In genomic region chr2:170744248-170745002, GRCh38 we compare ENCODE assay signal across 1 cellular context.
TF ChIP-seq lines count a peak whose summit lies in the region.

No MANE protein-coding gene starts in this region.

TF ChIP-seq in HepG2, 621 proteins besides CTCF, POLR2A, EP300 and RAD21 (continued from another document and continues in another):
- TF ChIP-seq MIER3 (CRISPR knock-in tag; IDR thresholded peaks at IDR 0.05; ENCODE audit: borderline replicate concordance) (peak; percentile 83; the same call in 1 of the 2 replicates), ZNF329 (CRISPR knock-in tag; IDR thresholded peaks at IDR 0.05; ENCODE audit: low read depth) (no peak), EHMT2 (IDR thresholded peaks at IDR 0.05; ENCODE audit: borderline replicate concordance, low read depth, low read length) (peak; percentile 58; the same call in 1 of the 2 replicates), ESRRA (CRISPR knock-in tag; IDR thresholded peaks at IDR 0.05; ENCODE audit: low read depth) (0 out of 2 replicates have a peak, but pooled peaks have one; percentile 21), ZNF800 (CRISPR knock-in tag; IDR thresholded peaks at IDR 0.05) (no peak), PPARG (CRISPR knock-in tag; conservative IDR thresholded peaks at IDR 0.05) (0 out of 2 replicates have a peak, but pooled peaks have one; percentile 16), YEATS4 (CRISPR knock-in tag; IDR thresholded peaks at IDR 0.05; ENCODE audit: borderline replicate concordance) (no peak), ZNF746 (CRISPR knock-in tag; IDR thresholded peaks at IDR 0.05) (no peak), ZNF558 (CRISPR knock-in tag; IDR thresholded peaks at IDR 0.05; ENCODE audit: borderline replicate concordance) (no peak), MTF2 (CRISPR knock-in tag; IDR thresholded peaks at IDR 0.05; ENCODE audit: borderline replicate concordance) (0 out of 2 replicates have a peak, but pooled peaks have one; percentile 67), NFE2 (CRISPR knock-in tag; IDR thresholded peaks at IDR 0.05) (no peak), ZSCAN20 (CRISPR knock-in tag; IDR thresholded peaks at IDR 0.05; ENCODE audit: borderline replicate concordance) (no peak), KDM6A (CRISPR knock-in tag; IDR thresholded peaks at IDR 0.05; ENCODE audit: low read depth) (no peak), ZNF549 (CRISPR knock-in tag; IDR thresholded peaks at IDR 0.05) (no peak), ZNF704 (CRISPR knock-in tag; IDR thresholded peaks at IDR 0.05; ENCODE audit: borderline replicate concordance) (no peak), HMG20A (CRISPR knock-in tag; IDR thresholded peaks at IDR 0.05; ENCODE audit: borderline replicate concordance) (peak; percentile 76; the same call in 1 of the 2 replicates), KLF13 (CRISPR knock-in tag; IDR thresholded peaks at IDR 0.05) (no peak), ZNF12 (CRISPR knock-in tag; IDR thresholded peaks at IDR 0.05) (peak; percentile 78), HES4 (CRISPR knock-in tag; IDR thresholded peaks at IDR 0.05; ENCODE audit: borderline replicate concordance) (no peak), ZNF460 (CRISPR knock-in tag; IDR thresholded peaks at IDR 0.05; ENCODE audit: borderline replicate concordance) (peak; percentile 28; the same call in 1 of the 2 replicates), ATF7-NPFF (CRISPR knock-in tag; IDR thresholded peaks at IDR 0.05; ENCODE audit: low read depth) (no peak), MBD4 (IDR thresholded peaks at IDR 0.05; ENCODE audit: borderline replicate concordance, low read length) (0 out of 2 replicates have a peak, but pooled peaks have one; percentile 57), PRMT3 (CRISPR knock-in tag; IDR thresholded peaks at IDR 0.05; ENCODE audit: borderline replicate concordance, low read depth) (no peak), TFE3 (CRISPR knock-in tag; IDR thresholded peaks at IDR 0.05) (peak; percentile 78), FOXA3 (CRISPR knock-in tag; IDR thresholded peaks at IDR 0.05) (peak; percentile 89), ZNF589 (CRISPR knock-in tag; conservative IDR thresholded peaks at IDR 0.05) (no peak), SP2 (CRISPR knock-in tag; IDR thresholded peaks at IDR 0.05) (no peak), CHCHD3 (CRISPR knock-in tag; IDR thresholded peaks at IDR 0.05) (no peak), SOX5 (CRISPR knock-in tag; IDR thresholded peaks at IDR 0.05; ENCODE audit: borderline replicate concordance) (peak; percentile 72; the same call in 1 of the 2 replicates), ZNF749 (CRISPR knock-in tag; IDR thresholded peaks at IDR 0.05; ENCODE audit: borderline replicate concordance) (0 out of 2 replicates have a peak, but pooled peaks have one; percentile 42), CREB1 (IDR thresholded peaks at IDR 0.05) (no peak), CREB1 (CRISPR knock-in tag; IDR thresholded peaks at IDR 0.05) (peak; percentile 64; the same call in 1 of the 2 replicates), IRF2 (CRISPR knock-in tag; IDR thresholded peaks at IDR 0.05) (peak; percentile 60; the same call in 1 of the 2 replicates), ZNF644 (CRISPR knock-in tag; IDR thresholded peaks at IDR 0.05; ENCODE audit: low read depth) (peak; percentile 98), ARNT2 (CRISPR knock-in tag; IDR thresholded peaks at IDR 0.05; ENCODE audit: low read depth) (no peak), ZNF451 (CRISPR knock-in tag; IDR thresholded peaks at IDR 0.05) (no peak), SETDB1 (CRISPR knock-in tag; IDR thresholded peaks at IDR 0.05; ENCODE audit: borderline replicate concordance) (no peak), ZNF768 (CRISPR knock-in tag; IDR thresholded peaks at IDR 0.05) (no peak), ZNF205 (CRISPR knock-in tag; IDR thresholded peaks at IDR 0.05) (0 out of 2 replicates have a peak, but pooled peaks have one; percentile 40), HOMEZ (CRISPR knock-in tag; IDR thresholded peaks at IDR 0.05; ENCODE audit: low read depth) (peak; percentile 88), HNF4A (CRISPR knock-in tag; IDR thresholded peaks at IDR 0.05) (peak; percentile 67), TEAD3 (CRISPR knock-in tag; optimal IDR thresholded peaks at IDR 0.05; ENCODE audit: borderline replicate concordance) (peak; percentile 67), GABPB1 (CRISPR knock-in tag; IDR thresholded peaks at IDR 0.05) (peak; percentile 57; the same call in 1 of the 2 replicates), DMAP1 (CRISPR knock-in tag; IDR thresholded peaks at IDR 0.05) (peak; percentile 79), NCOR1 (IDR thresholded peaks at IDR 0.05; ENCODE audit: borderline replicate concordance, low read length) (peak; percentile 57; the same call in 1 of the 2 replicates), MAFK (conservative IDR thresholded peaks at IDR 0.05 in 1 of 2, IDR thresholded peaks at IDR 0.05 in 1 of 2; ENCODE audit: low read length in 2 of 2) (0 out of 4 replicates have a peak, but pooled peaks have one; percentile 2 to 13), POGK (CRISPR knock-in tag; conservative IDR thresholded peaks at IDR 0.05) (peak; percentile 79; the same call in 1 of the 2 replicates), ZNF143 (CRISPR knock-in tag; IDR thresholded peaks at IDR 0.05) (no peak), SALL1 (CRISPR knock-in tag; IDR thresholded peaks at IDR 0.05) (peak; percentile 38; the same call in 1 of the 2 replicates), SNAPC4 (CRISPR knock-in tag; IDR thresholded peaks at IDR 0.05) (no peak), ZBTB8A (CRISPR knock-in tag; IDR thresholded peaks at IDR 0.05; ENCODE audit: borderline replicate concordance, low read depth) (no peak), ZNF770 (CRISPR knock-in tag; IDR thresholded peaks at IDR 0.05) (no peak), MXD3 (CRISPR knock-in tag; IDR thresholded peaks at IDR 0.05) (no peak), ERF (CRISPR knock-in tag; IDR thresholded peaks at IDR 0.05) (peak; percentile 61; the same call in 1 of the 2 replicates), WIZ (CRISPR knock-in tag; IDR thresholded peaks at IDR 0.05) (peak; percentile 29; the same call in 1 of the 2 replicates), ZSCAN25 (CRISPR knock-in tag; IDR thresholded peaks at IDR 0.05) (peak; percentile 56; the same call in 1 of the 2 replicates), ZNF180 (CRISPR knock-in tag; IDR thresholded peaks at IDR 0.05; ENCODE audit: borderline replicate concordance, low read depth) (no peak)
